1 cellular context compared by ENCODE assay signal in genomic region chr17:35542990-35543389, GRCh38.
TF ChIP-seq lines count a peak whose summit lies in the region.

No MANE protein-coding gene starts in this region.

TF ChIP-seq in IMR-90, 13 proteins besides CTCF, POLR2A, EP300 and RAD21 (continued from another document):
- TF ChIP-seq ELK1 (IDR thresholded peaks at IDR 0.05; ENCODE audit: borderline replicate concordance, low read depth, low read length) = no peak
- TF ChIP-seq RCOR1 (IDR thresholded peaks at IDR 0.05; ENCODE audit: insufficient replicate concordance, low read length) = no peak
- no peak for TF ChIP-seq BHLHE40 (IDR thresholded peaks at IDR 0.05; ENCODE audit: low read depth, low read length)
- no peak for TF ChIP-seq CEBPB (IDR thresholded peaks at IDR 0.05; ENCODE audit: low read depth, low read length)
- no peak for TF ChIP-seq SMC3 (IDR thresholded peaks at IDR 0.05; ENCODE audit: low read depth, low read length)
- TF ChIP-seq FOS (IDR thresholded peaks at IDR 0.05; ENCODE audit: low read depth, low read length) = no peak
- TF ChIP-seq MXI1 (IDR thresholded peaks at IDR 0.05; ENCODE audit: borderline replicate concordance, low read depth, low read length) = no peak
TF ChIP-seq in IMR-90: peak in this region for 0.
